In the genomic region with DNA sequence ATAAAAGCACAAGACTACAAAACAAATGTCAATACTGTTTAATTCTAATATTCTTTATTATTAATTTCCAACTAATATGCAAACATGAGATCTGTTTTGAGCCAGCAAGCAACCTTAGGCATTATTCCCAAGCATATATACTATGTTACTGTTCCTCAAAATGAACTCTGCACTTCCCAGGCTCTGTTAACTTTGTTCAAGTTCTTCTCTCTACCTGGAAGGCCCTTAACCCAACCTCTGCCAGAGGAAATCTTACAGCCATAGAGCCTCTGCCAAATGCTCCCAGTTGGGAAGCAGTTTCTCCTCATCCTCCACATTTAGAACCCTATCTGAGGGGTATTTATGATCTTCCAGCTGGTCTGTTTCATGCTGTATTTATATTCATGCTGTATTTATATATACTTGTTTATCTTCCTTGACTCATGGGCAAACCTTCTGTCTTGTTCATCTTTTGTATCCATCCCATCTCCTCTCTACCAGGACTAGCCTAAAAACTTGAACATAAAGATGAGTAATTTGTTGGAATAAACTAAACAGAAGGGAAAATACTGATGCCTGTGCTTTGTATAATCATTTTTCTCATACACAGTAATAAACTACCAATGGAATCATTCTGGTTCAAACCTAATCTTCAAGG, we compare ENCODE assay signal across 16 cellular contexts. TPM values are rescaled to one million over a fixed set of nuclear protein-coding genes. Genes with fewer than 3 reads are reported as not detected.
DNase-seq lines count a peak whose midpoint lies in the region; ATAC-seq and TF ChIP-seq lines count a peak whose summit lies in the region.
"Had no signal": no experiment of that assay in that cellular context is flagged by ENCODE, and none has a peak within 500 bp of the region (broad histone marks: within the 10 kb centered on the region; RNA-seq: fewer than 3 reads in every experiment).

No MANE protein-coding gene starts in this region.

- no peaks in the 10 kb centered on the region for H3K9me3 Mint-ChIP-seq in T-cell
- H3K9me3 Mint-ChIP-seq in immature natural killer cell, result no peaks in the 10 kb centered on the region
- H3K9me3 Mint-ChIP-seq in stimulated activated memory B cell treated with anti-CD40 and anti-IgM and Interleukin-4, amounts not matched to agents 10 μg/mL and 1 μg/mL and 100 μg/mL, for 72 hours, result no peaks in the 10 kb centered on the region

- H3K27ac Mint-ChIP-seq in T-cell (peak overlapping the region; percentile 11), immature natural killer cell (peak overlapping the region in 4 of 6 donors; percentile 57 to 95 (median 81))
- peak overlapping the region; percentile 16 for H3K27ac Mint-ChIP-seq in stimulated activated memory B cell treated with anti-CD40 and anti-IgM and Interleukin-4, amounts not matched to agents 10 μg/mL and 1 μg/mL and 100 μg/mL, for 72 hours

- POLR2A ChIA-PET in T-cell (lab: Charles Lee), result interaction anchor here (0.5 to 0.7 kb wide), 2 partner anchors 20 to 1145 kb away, joined by 3 to 5 read pairs; no protein-coding TSS in a partner anchor

- H3K4me1 ChIP-seq in left ventricle myocardium inferior (peaks cover 80% of the 10 kb centered on the region), heart left ventricle (peaks cover 0 to 68% (median 46%) of the 10 kb centered on the region in 12 donors)
- H3K4me1 ChIP-seq: BE2C had no signal

- H3K27me3 Mint-ChIP-seq in T-cell (no peaks in the 10 kb centered on the region), immature natural killer cell (ENCODE audit: low read depth in 3 of 3) (peaks cover under 1 to 14% (median 13%) of the 10 kb centered on the region in 3 donors)
- H3K27me3 Mint-ChIP-seq in stimulated activated memory B cell treated with anti-CD40 and anti-IgM and Interleukin-4, amounts not matched to agents 10 μg/mL and 1 μg/mL and 100 μg/mL, for 72 hours, result no peaks in the 10 kb centered on the region

- H3K36me3 Mint-ChIP-seq in T-cell (peaks cover 37% of the 10 kb centered on the region), immature natural killer cell (peaks cover 9 to 30% (median 19%) of the 10 kb centered on the region in 3 donors)
- H3K36me3 Mint-ChIP-seq in stimulated activated memory B cell treated with anti-CD40 and anti-IgM and Interleukin-4, amounts not matched to agents 10 μg/mL and 1 μg/mL and 100 μg/mL, for 72 hours, result peaks cover 20% of the 10 kb centered on the region

- H3K27ac ChIP-seq in left ventricle myocardium inferior (replicated peaks) (peak overlapping the region; percentile 10), heart left ventricle (peak overlapping the region in 5 of 12 donors; percentile 11 to 32 (median 28))
- H3K27ac ChIP-seq: dorsolateral prefrontal cortex, foreskin keratinocyte had no signal

- ATAC-seq in heart left ventricle, result no peak
- ATAC-seq in T-cell (replicated peaks in 1 of 4), result no peak
- ATAC-seq in stimulated activated memory B cell treated with anti-CD40 and anti-IgM and Interleukin-4, amounts not matched to agents 10 μg/mL and 1 μg/mL and 100 μg/mL, for 72 hours, result no peak
- ATAC-seq in GM19324 (IDR thresholded peaks at IDR 0.05; ENCODE audit: low FRiP score, unreplicated experiment), result no peak
- ATAC-seq in GM21381 (IDR thresholded peaks at IDR 0.05; ENCODE audit: unreplicated experiment), result no peak
- ATAC-seq: foreskin keratinocyte had no signal

- no peak for TF ChIP-seq POLR2A in heart left ventricle (IDR thresholded peaks at IDR 0.05)

- H3K4me1 Mint-ChIP-seq in T-cell (peaks cover 54 to 57% (median 56%) of the 10 kb centered on the region in 3 donors), immature natural killer cell (peaks cover 48 to 89% of the 10 kb centered on the region in 2 donors)
- peaks cover 46% of the 10 kb centered on the region for H3K4me1 Mint-ChIP-seq in stimulated activated memory B cell treated with anti-CD40 and anti-IgM and Interleukin-4, amounts not matched to agents 10 μg/mL and 1 μg/mL and 100 μg/mL, for 72 hours

- intact Hi-C loops in left ventricle myocardium inferior (cut with micrococcal nuclease) (no loop called here), heart left ventricle (cut with DNase I) (loop anchor here in 2 of 10 donors (5.0 to 10.0 kb wide), 2 partner anchors 64 to 283 kb away; no protein-coding TSS in a partner anchor)

- H3K27me3 ChIP-seq in left ventricle myocardium inferior (ENCODE audit: low read depth) (no peaks in the 10 kb centered on the region), heart left ventricle (no peaks in the 10 kb centered on the region)
- H3K27me3 ChIP-seq: BE2C, dorsolateral prefrontal cortex, foreskin keratinocyte had no signal

- CTCF ChIA-PET in T-cell (lab: Charles Lee), result no interaction called here

- DNase-seq in left ventricle myocardium inferior (no peak), heart left ventricle (no peak), T-cell (no peak), immature natural killer cell (no peak)
- no peak for DNase-seq in stimulated activated CD4-positive, alpha-beta T cell treated with anti-CD3 and anti-CD28 coated beads, Interleukin-15, amount 100 ng/mL, for 24 hours
- DNase-seq: amniotic stem cell, BE2C, dorsolateral prefrontal cortex, foreskin keratinocyte, GF-D8, NCI-H2081, nucleus accumbens, SW 1271 had no signal

- H3K4me3 Mint-ChIP-seq in T-cell, result peak overlapping the region; percentile 35 to 95 (median 95)
- peak overlapping the region; percentile 12 to 99 (median 93) for H3K4me3 Mint-ChIP-seq in immature natural killer cell
- H3K4me3 Mint-ChIP-seq in stimulated activated memory B cell treated with anti-CD40 and anti-IgM and Interleukin-4, amounts not matched to agents 10 μg/mL and 1 μg/mL and 100 μg/mL, for 72 hours, result no peak overlapping the region

- H3K36me3 ChIP-seq in left ventricle myocardium inferior, result peaks cover 44% of the 10 kb centered on the region
- H3K36me3 ChIP-seq in heart left ventricle, result peaks cover 0 to 45% (median 42%) of the 10 kb centered on the region in 9 donors

- no peaks in the 10 kb centered on the region for H3K9me3 ChIP-seq in left ventricle myocardium inferior (replicated peaks)
- no peaks in the 10 kb centered on the region for H3K9me3 ChIP-seq in heart left ventricle
- H3K9me3 ChIP-seq: BE2C had no signal

- no peak overlapping the region for H3K4me3 ChIP-seq in left ventricle myocardium inferior
- H3K4me3 ChIP-seq in heart left ventricle, result peak overlapping the region in 5 of 12 donors; percentile 1 to 99 (median 10)

- TF ChIP-seq CTCF in left ventricle myocardium inferior (IDR thresholded peaks at IDR 0.05; ENCODE audit: borderline replicate concordance), result no peak
- no peak for TF ChIP-seq CTCF in heart left ventricle (IDR thresholded peaks at IDR 0.05)

RNA-seq across cellular contexts. Expression of a gene that starts 5.3 kb away (rescaled TPM):
- total RNA-seq in left ventricle myocardium inferior, result 70.3 TPM
- 10 to 100 TPM; 24.7 to 95.2 (median 60.6) TPM for total RNA-seq in heart left ventricle
- polyA plus RNA-seq in heart left ventricle, result 10 to 100 TPM; 27.5 to 38.5 TPM
- total RNA-seq in T-cell, result 100 to 1,000 TPM; 125 to 292 (median 136) TPM
- polyA plus RNA-seq in immature natural killer cell, result 100 to 1,000 TPM in 2 of 3 donors, 10 to 100 TPM in 1; 68.6 to 146 (median 110) TPM

Comparison
In these comparisons a context has a peak if more than half of its experiments do, and no peak if none do; other contexts are left out.
1. H3K27ac Mint-ChIP-seq: peak in every context shown above with its lines; median percentile 81 in immature natural killer cell; 16 in stimulated activated memory B cell treated with anti-CD40 and anti-IgM and Interleukin-4, amounts not matched to agents 10 μg/mL and 1 μg/mL and 100 μg/mL, for 72 hours; 11 in T-cell.